ENCODE assay signal across 21 cellular contexts in genomic region chr12:2154521-2154920, GRCh38.
DNase-seq lines count a peak whose midpoint lies in the region; ATAC-seq and TF ChIP-seq lines count a peak whose summit lies in the region.
"Had no signal": no experiment of that assay in that cellular context is flagged by ENCODE, and none has a peak within 500 bp of the region (broad histone marks: within the 10 kb centered on the region; RNA-seq: fewer than 3 reads in every experiment).

No MANE protein-coding gene starts in this region.

- H3K27me3 ChIP-seq in heart left ventricle (no peaks in the 10 kb centered on the region), gastroesophageal sphincter (no peaks in the 10 kb centered on the region), aorta (ENCODE audit: control insufficient read depth in 1 of 2, insufficient read depth in 2 of 2, low read length in 1 of 2) (no peaks in the 10 kb centered on the region)
- H3K27me3 ChIP-seq: foreskin keratinocyte had no signal

- H3K4me3 ChIP-seq in heart left ventricle (no peak overlapping the region), gastroesophageal sphincter (no peak overlapping the region), aorta (ENCODE audit: low read length in 2 of 2) (no peak overlapping the region)
- H3K4me3 ChIP-seq: GM12878 had no signal

- intact Hi-C loops in heart left ventricle (cut with DNase I): loop anchor here in 1 of 10 donors (5.0 kb wide), 1 partner anchor 77 kb away; no protein-coding TSS in a partner anchor
- intact Hi-C loops in Right ventricle myocardium superior (cut with DNase I): no loop called here
- intact Hi-C loops in aorta (cut with DNase I): no loop called here

- H3K9me3 ChIP-seq in heart left ventricle (no peaks in the 10 kb centered on the region), gastroesophageal sphincter (no peaks in the 10 kb centered on the region), aorta (ENCODE audit: control insufficient read depth, low read length) (no peaks in the 10 kb centered on the region)

- peak overlapping the region in 11 of 12 donors; percentile 50 to 82 (median 73) for H3K27ac ChIP-seq in heart left ventricle
- H3K27ac ChIP-seq in gastroesophageal sphincter: peak overlapping the region in 3 of 4 donors; percentile 72 to 81 (median 77)
- H3K27ac ChIP-seq in aorta (ENCODE audit: low read depth in 1 of 2, low read length in 2 of 2): peak overlapping the region; percentile 61 to 63
- H3K27ac ChIP-seq: foreskin keratinocyte, KMS-11, VCaP had no signal

- TF ChIP-seq POLR2A in heart left ventricle (IDR thresholded peaks at IDR 0.05): no peak
- TF ChIP-seq POLR2A in gastroesophageal sphincter (IDR thresholded peaks at IDR 0.05): no peak

- no peak for ATAC-seq in heart left ventricle
- no peak for ATAC-seq in Right ventricle myocardium superior (ENCODE audit: poor library complexity)
- ATAC-seq in gastroesophageal sphincter: no peak
- ATAC-seq in aorta (ENCODE audit: low FRiP score): no peak
- no peak for ATAC-seq in stimulated activated naive CD8-positive, alpha-beta T cell treated with anti-CD3 and anti-CD28 coated beads, Interleukin-15, Interleukin-2, amounts not matched to agents 100 U/mL and 50 U/mL, for 24 hours
- ATAC-seq: foreskin keratinocyte; GM12878; naive thymus-derived CD4-positive, alpha-beta T cell had no signal

- no peak for TF ChIP-seq EP300 in gastroesophageal sphincter (IDR thresholded peaks at IDR 0.05)

- DNase-seq in heart left ventricle (no peak), Right ventricle myocardium superior (no peak), putamen (ENCODE audit: low spot score) (peak; percentile 30), aorta (no peak), HPDE6-E6E7 (ENCODE audit: extremely low spot score) (no peak), glomerular visceral epithelial cell (ENCODE audit: extremely low spot score) (no peak)
- DNase-seq in stimulated activated naive CD8-positive, alpha-beta T cell treated with anti-CD3 and anti-CD28 coated beads, Interleukin-15, Interleukin-2, amounts not matched to agents 100 U/mL and 50 U/mL, for 24 hours: no peak
- DNase-seq: activated CD4-positive, alpha-beta T cell treated with anti-CD3 and anti-CD28 coated beads, Interleukin-2, amount 10 ng/mL, durations not matched to agents 7 days and 5 days; DND-41; foreskin keratinocyte; kidney; MV-4-11; naive thymus-derived CD4-positive, alpha-beta T cell; NCI-H1694; NCI-H2171; NCI-H526; RPMI8226 had no signal

- H3K4me1 ChIP-seq in heart left ventricle: peaks cover 4 to 81% (median 54%) of the 10 kb centered on the region in 12 donors
- H3K4me1 ChIP-seq in gastroesophageal sphincter: peaks cover 0 to 59% (median 16%) of the 10 kb centered on the region in 3 donors
- H3K4me1 ChIP-seq in aorta (ENCODE audit: control insufficient read depth in 1 of 2, insufficient read depth in 2 of 2, low read length in 2 of 2): peaks cover 3 to 8% of the 10 kb centered on the region in 2 donors
- H3K4me1 ChIP-seq: foreskin keratinocyte had no signal

- H3K36me3 ChIP-seq in heart left ventricle (no peaks in the 10 kb centered on the region), gastroesophageal sphincter (no peaks in the 10 kb centered on the region), aorta (ENCODE audit: control insufficient read depth in 1 of 2, insufficient read depth in 2 of 2, low read length in 1 of 2) (no peaks in the 10 kb centered on the region)

- WGBS in heart left ventricle, 4 donors: 74 to 80% (median 78%) methylated on average over 6 of the region's 6 CpGs
- WGBS in gastroesophageal sphincter (ENCODE audit: low coverage in 1 of 2), 2 donors: 89 to 100% methylated on average over 1 to 3 of the region's 6 CpGs
- 86 to 87% methylated on average over 6 of the region's 6 CpGs for WGBS in aorta, 2 donors

- TF ChIP-seq CTCF in heart left ventricle (IDR thresholded peaks at IDR 0.05) (no peak), gastroesophageal sphincter (IDR thresholded peaks at IDR 0.05) (no peak)
